20 cellular contexts compared by ENCODE assay signal in the genomic region with DNA sequence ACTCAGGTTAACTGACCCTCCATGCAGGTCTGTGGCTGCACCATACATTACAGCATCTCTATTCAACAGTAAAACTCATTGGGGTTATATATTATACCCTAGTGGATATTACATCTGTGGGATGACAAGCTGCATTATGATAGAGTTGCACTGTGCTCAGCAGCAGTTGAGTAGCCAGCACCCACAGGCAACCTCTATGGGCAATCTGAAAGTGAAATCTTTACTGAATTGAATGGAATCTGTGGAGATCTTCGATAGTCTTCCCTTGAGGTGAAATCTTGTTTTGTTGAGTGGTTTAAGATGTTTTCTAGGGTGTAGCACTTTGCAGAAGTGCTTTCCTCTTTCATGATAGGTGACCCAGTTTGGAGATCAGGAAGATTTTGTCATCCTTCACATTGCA.
A peak's percentile ranks its signal among the peaks of the same experiment; 100 is the strongest.
DNase-seq lines count a peak whose midpoint lies in the region; ATAC-seq lines count a peak whose summit lies in the region.
"Had no signal": no experiment of that assay in that cellular context is flagged by ENCODE, and none has a peak within 500 bp of the region (broad histone marks: within the 10 kb centered on the region; RNA-seq: fewer than 3 reads in every experiment).

No MANE protein-coding gene starts in this region.

- no peak overlapping the region for H2AK5ac ChIP-seq in mesenchymal stem cell (ENCODE audit: low read length, severe bottlenecking)

- peaks cover 4% of the 10 kb centered on the region for H3K36me3 Mint-ChIP-seq in activated CD4-positive, alpha-beta memory T cell treated with anti-CD3 and anti-CD28 coated beads, Interleukin-2, amount 10 ng/mL, durations not matched to agents 7 days and 5 days (ENCODE audit: low read depth)
- no peaks in the 10 kb centered on the region for H3K36me3 Mint-ChIP-seq in activated CD4-positive, alpha-beta memory T cell treated with anti-CD3 and anti-CD28 coated beads for 36 hours
- H3K36me3 Mint-ChIP-seq in T-cell = no peaks in the 10 kb centered on the region
- no peaks in the 10 kb centered on the region for H3K36me3 Mint-ChIP-seq in activated T-cell treated with anti-CD3 and anti-CD28 coated beads, Interleukin-2, amount 50 U/mL, for 24 hours (ENCODE audit: low read depth)

- H4K8ac ChIP-seq in mesenchymal stem cell (ENCODE audit: low read length) = no peak overlapping the region

- intact Hi-C loops in activated CD4-positive, alpha-beta memory T cell treated with anti-CD3 and anti-CD28 coated beads for 36 hours (cut with micrococcal nuclease) = no loop called here

- H3K4me2 ChIP-seq in mesenchymal stem cell (ENCODE audit: low read length, poor library complexity, severe bottlenecking) = no peak overlapping the region

- H3K36me3 ChIP-seq in mesenchymal stem cell (ENCODE audit: control insufficient read depth in 1 of 2, insufficient read depth in 2 of 2, low read depth in 1 of 2, low read length in 2 of 2) (no peaks in the 10 kb centered on the region), thymus (ENCODE audit: control insufficient read depth, insufficient read depth) (no peaks in the 10 kb centered on the region)
- H3K36me3 ChIP-seq: adrenal gland; BLaER1 treated with 17β-estradiol and CSF1 and Interleukin-3, amounts not matched to agents 10 nM and 100 nM; SJCRH30; transverse colon had no signal

- WGBS in mesenchymal stem cell = 100% methylated on average over 1 of the region's 1 CpG
- 19% methylated on average over 1 of the region's 1 CpG for WGBS in thymus

- no peak overlapping the region for H3K14ac ChIP-seq in mesenchymal stem cell (ENCODE audit: low read length in 2 of 2)

- H3K4me3 Mint-ChIP-seq in activated CD4-positive, alpha-beta memory T cell treated with anti-CD3 and anti-CD28 coated beads, Interleukin-2, amount 10 ng/mL, durations not matched to agents 7 days and 5 days = no peak overlapping the region
- H3K4me3 Mint-ChIP-seq in activated CD4-positive, alpha-beta memory T cell treated with anti-CD3 and anti-CD28 coated beads for 36 hours = no peak overlapping the region
- H3K4me3 Mint-ChIP-seq in T-cell = peak overlapping the region in 2 of 3 donors; percentile 53 to 78
- no peak overlapping the region for H3K4me3 Mint-ChIP-seq in activated T-cell treated with anti-CD3 and anti-CD28 coated beads, Interleukin-2, amount 50 U/mL, for 24 hours

- peak overlapping the region; percentile 34 for H3K9ac ChIP-seq in mesenchymal stem cell (ENCODE audit: low read length)
- H3K9ac ChIP-seq: BLaER1 treated with 17β-estradiol and CSF1 and Interleukin-3, amounts not matched to agents 10 nM and 100 nM had no signal

- H3K9me3 ChIP-seq in mesenchymal stem cell (ENCODE audit: control insufficient read depth, low read length) (no peaks in the 10 kb centered on the region), thymus (ENCODE audit: control insufficient read depth) (no peaks in the 10 kb centered on the region)
- H3K9me3 ChIP-seq: BLaER1 treated with 17β-estradiol and CSF1 and Interleukin-3, amounts not matched to agents 10 nM and 100 nM; SJCRH30; transverse colon had no signal

- H3K4me1 ChIP-seq in mesenchymal stem cell (ENCODE audit: control insufficient read depth, insufficient read depth, low read depth, low read length) = peaks cover 3% of the 10 kb centered on the region
- H3K4me1 ChIP-seq in thymus (ENCODE audit: control insufficient read depth, insufficient read depth, low read length) = peaks cover 31% of the 10 kb centered on the region

- no peak overlapping the region for H3K18ac ChIP-seq in mesenchymal stem cell (ENCODE audit: low read depth in 1 of 2, low read length in 2 of 2)

- no peak overlapping the region for H3K4ac ChIP-seq in mesenchymal stem cell (ENCODE audit: low read depth in 1 of 2, low read length in 2 of 2)

- peaks cover 35% of the 10 kb centered on the region for H3K4me1 Mint-ChIP-seq in activated CD4-positive, alpha-beta memory T cell treated with anti-CD3 and anti-CD28 coated beads, Interleukin-2, amount 10 ng/mL, durations not matched to agents 7 days and 5 days
- H3K4me1 Mint-ChIP-seq in activated CD4-positive, alpha-beta memory T cell treated with anti-CD3 and anti-CD28 coated beads for 36 hours (ENCODE audit: low read depth) = peaks cover 44% of the 10 kb centered on the region
- H3K4me1 Mint-ChIP-seq in T-cell = peaks cover 44 to 50% (median 45%) of the 10 kb centered on the region in 3 donors
- peaks cover 55% of the 10 kb centered on the region for H3K4me1 Mint-ChIP-seq in activated T-cell treated with anti-CD3 and anti-CD28 coated beads, Interleukin-2, amount 50 U/mL, for 24 hours (ENCODE audit: low read depth)

- POLR2A ChIA-PET in activated CD4-positive, alpha-beta memory T cell treated with anti-CD3 and anti-CD28 coated beads, Interleukin-2, amount 10 ng/mL, durations not matched to agents 7 days and 5 days (lab: Charles Lee) = no interaction called here
- POLR2A ChIA-PET in activated CD4-positive, alpha-beta memory T cell treated with anti-CD3 and anti-CD28 coated beads for 36 hours (lab: Charles Lee) = no interaction called here
- POLR2A ChIA-PET in T-cell (lab: Charles Lee) = interaction anchor here in 1 of 2 donors (0.5 kb wide), 1 partner anchor 623 kb away, joined by 3 read pairs; no protein-coding TSS in a partner anchor

- H2BK120ac ChIP-seq in mesenchymal stem cell (ENCODE audit: low read depth, low read length) = no peak overlapping the region

- H2BK15ac ChIP-seq in mesenchymal stem cell (ENCODE audit: low read depth, poor library complexity, severe bottlenecking) = no peak overlapping the region

- DNase-seq in activated CD4-positive, alpha-beta memory T cell treated with anti-CD3 and anti-CD28 coated beads, Interleukin-2, amount 10 ng/mL, durations not matched to agents 7 days and 5 days = no peak
- DNase-seq in activated CD4-positive, alpha-beta memory T cell treated with anti-CD3 and anti-CD28 coated beads for 36 hours = no peak
- DNase-seq in T-cell (peak in 1 of 34 experiments; percentile 4), mesenchymal stem cell (no peak)
- DNase-seq in activated T-cell treated with anti-CD3 and anti-CD28 coated beads, Interleukin-2, amount 50 U/mL, for 24 hours = no peak
- DNase-seq: adrenal gland; caudate nucleus; DMS53; NCI-H1417 treated with DMSO at 0.1 percent for 48 hours; NCI-H2171; NCI-H774; PC-3; SJCRH30; stimulated activated CD4-positive, alpha-beta T cell treated with anti-CD3 and anti-CD28 coated beads, Interleukin-2, amount 100 ng/mL, for 48 hours; transverse colon had no signal

- H3K9me3 Mint-ChIP-seq in activated CD4-positive, alpha-beta memory T cell treated with anti-CD3 and anti-CD28 coated beads, Interleukin-2, amount 10 ng/mL, durations not matched to agents 7 days and 5 days = no peaks in the 10 kb centered on the region
- no peaks in the 10 kb centered on the region for H3K9me3 Mint-ChIP-seq in activated CD4-positive, alpha-beta memory T cell treated with anti-CD3 and anti-CD28 coated beads for 36 hours
- no peaks in the 10 kb centered on the region for H3K9me3 Mint-ChIP-seq in T-cell
- peaks cover 3% of the 10 kb centered on the region for H3K9me3 Mint-ChIP-seq in activated T-cell treated with anti-CD3 and anti-CD28 coated beads, Interleukin-2, amount 50 U/mL, for 24 hours

- peak in 1 of 4 experiments; percentile 31 for ATAC-seq in T-cell (replicated peaks in 1 of 4)
- no peak for ATAC-seq in HG03565 (IDR thresholded peaks at IDR 0.05; ENCODE audit: unreplicated experiment)
- ATAC-seq in HG03439 (IDR thresholded peaks at IDR 0.05; ENCODE audit: unreplicated experiment) = no peak
- ATAC-seq: activated CD4-positive, CD25-positive, alpha-beta regulatory T cell treated with anti-CD3 and anti-CD28 coated beads, Interleukin-2, amount 50 U/mL, for 24 hours; PC-3 had no signal

- no peaks in the 10 kb centered on the region for H3K79me1 ChIP-seq in mesenchymal stem cell (replicated peaks; ENCODE audit: low read length, poor library complexity, severe bottlenecking)

- no peak overlapping the region for H4K91ac ChIP-seq in mesenchymal stem cell (ENCODE audit: low read length)

- no peak overlapping the region for H3K23ac ChIP-seq in mesenchymal stem cell (ENCODE audit: low read length in 2 of 2)

- H3K27me3 ChIP-seq in mesenchymal stem cell (ENCODE audit: control insufficient read depth in 1 of 2, insufficient read depth in 1 of 2, low read length in 2 of 2) = no peaks in the 10 kb centered on the region
- no peaks in the 10 kb centered on the region for H3K27me3 ChIP-seq in thymus (ENCODE audit: control insufficient read depth, insufficient read depth)
- H3K27me3 ChIP-seq: adrenal gland; BLaER1 treated with 17β-estradiol and CSF1 and Interleukin-3, amounts not matched to agents 10 nM and 100 nM; SJCRH30; transverse colon had no signal

- H3K27me3 Mint-ChIP-seq in activated CD4-positive, alpha-beta memory T cell treated with anti-CD3 and anti-CD28 coated beads, Interleukin-2, amount 10 ng/mL, durations not matched to agents 7 days and 5 days = no peaks in the 10 kb centered on the region
- no peaks in the 10 kb centered on the region for H3K27me3 Mint-ChIP-seq in activated CD4-positive, alpha-beta memory T cell treated with anti-CD3 and anti-CD28 coated beads for 36 hours
- H3K27me3 Mint-ChIP-seq in T-cell = no peaks in the 10 kb centered on the region
- H3K27me3 Mint-ChIP-seq in activated T-cell treated with anti-CD3 and anti-CD28 coated beads, Interleukin-2, amount 50 U/mL, for 24 hours = no peaks in the 10 kb centered on the region

- CTCF ChIA-PET in activated CD4-positive, alpha-beta memory T cell treated with anti-CD3 and anti-CD28 coated beads, Interleukin-2, amount 10 ng/mL, durations not matched to agents 7 days and 5 days (lab: Charles Lee) = no interaction called here
- CTCF ChIA-PET in activated CD4-positive, alpha-beta memory T cell treated with anti-CD3 and anti-CD28 coated beads for 36 hours (lab: Charles Lee) = no interaction called here
- CTCF ChIA-PET in T-cell (lab: Charles Lee) = interaction anchor here in 1 of 2 donors (0.7 kb wide), 1 partner anchor 248 kb away, joined by 3 read pairs; no protein-coding TSS in a partner anchor

- peak overlapping the region in 1 of 2 experiments; percentile 45 for H3K4me3 ChIP-seq in mesenchymal stem cell (ENCODE audit: insufficient read depth in 1 of 2, low read depth in 1 of 2, low read length in 2 of 2)
- H3K4me3 ChIP-seq in thymus (ENCODE audit: low read length) = no peak overlapping the region
- H3K4me3 ChIP-seq: adrenal gland; BLaER1 treated with 17β-estradiol and CSF1 and Interleukin-3, amounts not matched to agents 10 nM and 100 nM; SJCRH30; transverse colon had no signal

- H2BK12ac ChIP-seq in mesenchymal stem cell (ENCODE audit: low read length in 2 of 2) = no peak overlapping the region

- H3K27ac ChIP-seq in mesenchymal stem cell (ENCODE audit: low read length, poor library complexity, severe bottlenecking) (no peak overlapping the region), thymus (ENCODE audit: low read depth) (peak overlapping the region; percentile 83)
- H3K27ac ChIP-seq: adrenal gland; BLaER1 treated with 17β-estradiol and CSF1 and Interleukin-3, amounts not matched to agents 10 nM and 100 nM; SJCRH30 had no signal

- no peak overlapping the region for H2AFZ ChIP-seq in mesenchymal stem cell (ENCODE audit: low read depth, low read length)

- peak overlapping the region; percentile 53 for H3K27ac Mint-ChIP-seq in activated CD4-positive, alpha-beta memory T cell treated with anti-CD3 and anti-CD28 coated beads, Interleukin-2, amount 10 ng/mL, durations not matched to agents 7 days and 5 days
- H3K27ac Mint-ChIP-seq in activated CD4-positive, alpha-beta memory T cell treated with anti-CD3 and anti-CD28 coated beads for 36 hours = no peak overlapping the region
- peak overlapping the region; percentile 71 to 76 for H3K27ac Mint-ChIP-seq in T-cell
- no peak overlapping the region for H3K27ac Mint-ChIP-seq in activated T-cell treated with anti-CD3 and anti-CD28 coated beads, Interleukin-2, amount 50 U/mL, for 24 hours

- no peak overlapping the region for H2BK5ac ChIP-seq in mesenchymal stem cell (ENCODE audit: low read depth, low read length, poor library complexity, severe bottlenecking)

Comparison
In these comparisons a context has a peak if more than half of its experiments do, and no peak if none do; other contexts are left out.
1. H3K27ac Mint-ChIP-seq: peak in activated CD4-positive, alpha-beta memory T cell treated with anti-CD3 and anti-CD28 coated beads, Interleukin-2, amount 10 ng/mL, durations not matched to agents 7 days and 5 days (single experiment) and T-cell (2 of 2); none in activated CD4-positive, alpha-beta memory T cell treated with anti-CD3 and anti-CD28 coated beads for 36 hours (single experiment) and activated T-cell treated with anti-CD3 and anti-CD28 coated beads, Interleukin-2, amount 50 U/mL, for 24 hours (single experiment).
2. H3K4me3 Mint-ChIP-seq: peak in T-cell (2 of 3); none in activated CD4-positive, alpha-beta memory T cell treated with anti-CD3 and anti-CD28 coated beads, Interleukin-2, amount 10 ng/mL, durations not matched to agents 7 days and 5 days (single experiment), activated CD4-positive, alpha-beta memory T cell treated with anti-CD3 and anti-CD28 coated beads for 36 hours (single experiment) and activated T-cell treated with anti-CD3 and anti-CD28 coated beads, Interleukin-2, amount 50 U/mL, for 24 hours (single experiment).